In genomic region chr2:123380536-123380935, GRCh38 we compare ENCODE assay signal across 16 cellular contexts.
"Had no signal": no experiment of that assay in that cellular context is flagged by ENCODE, and none has a peak within 500 bp of the region (broad histone marks: within the 10 kb centered on the region; RNA-seq: fewer than 3 reads in every experiment).

No MANE protein-coding gene starts in this region.

- H3K4me1 ChIP-seq: ascending aorta, breast epithelium, gastroesophageal sphincter, left ventricle myocardium inferior, psoas muscle, right lobe of liver, thyroid gland had no signal

- FAIRE-seq: keratinocyte had no signal

- ATAC-seq: activated CD8-positive, alpha-beta memory T cell treated with anti-CD3 and anti-CD28 coated beads, Interleukin-2, amount 10 ng/mL, durations not matched to agents 7 days and 5 days; gastroesophageal sphincter; natural killer cell treated with Interleukin-12 subunit alpha and Interleukin-12 subunit beta and Interleukin-15 and Interleukin-18, amount 100 ng/mL, for 72 hours; psoas muscle; right lobe of liver had no signal

- H3K27me3 ChIP-seq: ascending aorta, breast epithelium, gastroesophageal sphincter, right lobe of liver, thyroid gland had no signal

- H3K4me2 ChIP-seq: smooth muscle cell had no signal

- H3K27ac ChIP-seq: ascending aorta, breast epithelium, gastroesophageal sphincter, left ventricle myocardium inferior, psoas muscle, right lobe of liver, thyroid gland had no signal

- H3K4me3 ChIP-seq: ascending aorta, breast epithelium, gastroesophageal sphincter, left ventricle myocardium inferior, psoas muscle, right lobe of liver, smooth muscle cell, thyroid gland had no signal

- DNase-seq: activated CD4-positive, alpha-beta T cell treated with anti-CD3 and anti-CD28 coated beads, Interleukin-2, amount 50 U/mL, for 4 hours; activated CD4-positive, CD25-positive, alpha-beta regulatory T cell treated with anti-CD3 and anti-CD28 coated beads, Interleukin-2, amount 50 U/mL, for 72 hours; activated CD8-positive, alpha-beta memory T cell treated with anti-CD3 and anti-CD28 coated beads, Interleukin-2, amount 10 ng/mL, durations not matched to agents 7 days and 5 days; activated naive CD4-positive, alpha-beta T cell treated with anti-CD3 and anti-CD28 coated beads, Interleukin-2, amount 10 ng/mL, durations not matched to agents 7 days and 5 days; activated T-cell treated with anti-CD3 and anti-CD28 coated beads, Interleukin-2, amount 50 U/mL, for 1 hour; left ventricle myocardium inferior; psoas muscle; right lobe of liver; T-helper 1 cell; thyroid gland had no signal

- H3K36me3 ChIP-seq: ascending aorta, breast epithelium, gastroesophageal sphincter, left ventricle myocardium inferior, right lobe of liver, thyroid gland had no signal

- H3K9me3 ChIP-seq: ascending aorta, breast epithelium, psoas muscle, right lobe of liver, thyroid gland had no signal
